ENCODE assay signal across 1 cellular context in genomic region chr20:11890331-11891080, GRCh38.
TF ChIP-seq lines count a peak whose summit lies in the region.

No MANE protein-coding gene starts in this region.

TF ChIP-seq in K562, 482 proteins besides CTCF, POLR2A, EP300 and RAD21 (continued from another document):
- TF ChIP-seq ZNF140 (CRISPR knock-in tag; IDR thresholded peaks at IDR 0.05) (no peak), ZC3H4 (CRISPR knock-in tag; IDR thresholded peaks at IDR 0.05; ENCODE audit: borderline replicate concordance) (no peak), PKNOX1 (IDR thresholded peaks at IDR 0.05) (no peak), ZNF395 (CRISPR knock-in tag; IDR thresholded peaks at IDR 0.05) (0 out of 2 replicates have a peak, but pooled peaks have one; percentile 45), RAD51 (IDR thresholded peaks at IDR 0.05; ENCODE audit: borderline replicate concordance, low read depth) (no peak), NR0B1 (IDR thresholded peaks at IDR 0.05; ENCODE audit: partially characterized antibody) (no peak), TSC22D4 (tag; IDR thresholded peaks at IDR 0.05) (no peak), XRCC5 (IDR thresholded peaks at IDR 0.05; ENCODE audit: low read depth, low read length) (no peak), NFE2L1 (tag; IDR thresholded peaks at IDR 0.05; ENCODE audit: borderline replicate concordance, low read depth) (no peak), NKRF (IDR thresholded peaks at IDR 0.05; ENCODE audit: borderline replicate concordance) (no peak), TGIF2 (CRISPR knock-in tag; IDR thresholded peaks at IDR 0.05) (no peak), SRF (CRISPR knock-in tag; IDR thresholded peaks at IDR 0.05) (no peak), ZNF655 (CRISPR knock-in tag; IDR thresholded peaks at IDR 0.05) (no peak), RERE (CRISPR knock-in tag; IDR thresholded peaks at IDR 0.05; ENCODE audit: borderline replicate concordance) (no peak), GTF3C2 (IDR thresholded peaks at IDR 0.05; ENCODE audit: borderline replicate concordance, extremely low read depth, insufficient read length) (no peak), ZNF232 (CRISPR knock-in tag; IDR thresholded peaks at IDR 0.05) (no peak), PRMT5 (CRISPR knock-in tag; IDR thresholded peaks at IDR 0.05) (no peak), RFX1 (IDR thresholded peaks at IDR 0.05) (peak; percentile 24; the same call in 1 of the 2 replicates), ZNF239 (CRISPR knock-in tag; IDR thresholded peaks at IDR 0.05) (no peak), MAX (CRISPR knock-in tag; IDR thresholded peaks at IDR 0.05) (no peak), ZNF668 (CRISPR knock-in tag; IDR thresholded peaks at IDR 0.05) (no peak), CXXC5 (CRISPR knock-in tag; IDR thresholded peaks at IDR 0.05) (peak; percentile 33; the same call in 1 of the 2 replicates), ZNF384 (IDR thresholded peaks at IDR 0.05; ENCODE audit: low read depth, low read length) (no peak), BACH1 (tag; IDR thresholded peaks at IDR 0.05) (peak; percentile 25; the same call in 1 of the 2 replicates), PML (IDR thresholded peaks at IDR 0.05; ENCODE audit: low read length) (no peak), PHF21A (IDR thresholded peaks at IDR 0.05; ENCODE audit: borderline replicate concordance, low read depth) (no peak), ZZZ3 (IDR thresholded peaks at IDR 0.05) (no peak), BRF1 (IDR thresholded peaks at IDR 0.05; ENCODE audit: borderline replicate concordance, extremely low read depth, insufficient read length) (no peak), ATF4 (CRISPR knock-in tag; IDR thresholded peaks at IDR 0.05) (no peak), ZNF165 (CRISPR knock-in tag; IDR thresholded peaks at IDR 0.05; ENCODE audit: borderline replicate concordance) (no peak), PTBP1 (IDR thresholded peaks at IDR 0.05; ENCODE audit: low read depth, low read length) (no peak), CLOCK (CRISPR knock-in tag; IDR thresholded peaks at IDR 0.05; ENCODE audit: borderline replicate concordance) (no peak), DMBX1 (CRISPR knock-in tag; IDR thresholded peaks at IDR 0.05; ENCODE audit: borderline replicate concordance) (peak; percentile 59; the same call in 1 of the 2 replicates), E2F5 (CRISPR knock-in tag; IDR thresholded peaks at IDR 0.05) (no peak)
TF ChIP-seq in K562: peak in this region for 17.
